12 cellular contexts compared by ENCODE assay signal in genomic region chr5:62791059-62791458, GRCh38.
A peak's percentile ranks its signal among the peaks of the same experiment; 100 is the strongest.
DNase-seq lines count a peak whose midpoint lies in the region; ATAC-seq and TF ChIP-seq lines count a peak whose summit lies in the region.
"Had no signal": no experiment of that assay in that cellular context is flagged by ENCODE, and none has a peak within 500 bp of the region (broad histone marks: within the 10 kb centered on the region; RNA-seq: fewer than 3 reads in every experiment).

No MANE protein-coding gene starts in this region.

- H3K4me3 ChIP-seq in AG10803 (ENCODE audit: low read length) = no peak overlapping the region
- H3K4me3 ChIP-seq in GM23248 = no peak overlapping the region
- H3K4me3 ChIP-seq in psoas muscle = no peak overlapping the region

- TF ChIP-seq CTCF in AG10803 (conservative IDR thresholded peaks at IDR 0.05; ENCODE audit: low read length) (peak; percentile 6; the same call in 1 of the 2 replicates), psoas muscle (IDR thresholded peaks at IDR 0.05) (no peak), mesothelial cell of epicardium (IDR thresholded peaks at IDR 0.05; ENCODE audit: unreplicated experiment) (no peak)

- H3K9ac ChIP-seq in GM23248 = no peak overlapping the region

- H3K4me1 ChIP-seq in GM23248 (ENCODE audit: insufficient read depth) (no peaks in the 10 kb centered on the region), psoas muscle (no peaks in the 10 kb centered on the region)

- no peak overlapping the region for H3K27ac Mint-ChIP-seq in mesothelial cell of epicardium

- H3K27me3 Mint-ChIP-seq in mesothelial cell of epicardium (ENCODE audit: low read depth) = no peaks in the 10 kb centered on the region

- H3K9me3 ChIP-seq in GM23248 (ENCODE audit: low read depth) (no peaks in the 10 kb centered on the region), psoas muscle (no peaks in the 10 kb centered on the region)
- H3K9me3 ChIP-seq: neutrophil had no signal

- no peak overlapping the region for H3K27ac ChIP-seq in GM23248
- H3K27ac ChIP-seq in psoas muscle = no peak overlapping the region
- H3K27ac ChIP-seq: neutrophil had no signal

- H3K36me3 ChIP-seq in GM23248 (ENCODE audit: low read depth) (no peaks in the 10 kb centered on the region), psoas muscle (ENCODE audit: insufficient read depth in 1 of 2, low read depth in 1 of 2) (no peaks in the 10 kb centered on the region)
- H3K36me3 ChIP-seq: neutrophil had no signal

- no peaks in the 10 kb centered on the region for H3K4me1 Mint-ChIP-seq in mesothelial cell of epicardium

- no peaks in the 10 kb centered on the region for H3K9me2 ChIP-seq in GM23248 (ENCODE audit: insufficient read depth)

- H3K9me3 Mint-ChIP-seq in mesothelial cell of epicardium = no peaks in the 10 kb centered on the region

- 5 to 8% methylated on average over 2 of the region's 2 CpGs for WGBS in GM23248 (ENCODE audit: low coverage in 1 of 2, low lambda C conversion rate in 2 of 2, missing lambda C conversion rate in 2 of 2), 2 experiments
- 59 to 63% (median 61%) methylated on average over 2 of the region's 2 CpGs for WGBS in psoas muscle, 3 donors

- H3K79me2 ChIP-seq in GM23248 (ENCODE audit: insufficient read depth) = no peaks in the 10 kb centered on the region

- H3K36me3 Mint-ChIP-seq in mesothelial cell of epicardium = no peaks in the 10 kb centered on the region

- H3K4me2 ChIP-seq in GM23248 (ENCODE audit: unreplicated experiment) = no peak overlapping the region

- no peaks in the 10 kb centered on the region for H3F3A ChIP-seq in GM23248 (ENCODE audit: insufficient read depth)

- H3K27me3 ChIP-seq in GM23248 (replicated peaks; ENCODE audit: insufficient read depth) = no peaks in the 10 kb centered on the region
- no peaks in the 10 kb centered on the region for H3K27me3 ChIP-seq in psoas muscle (ENCODE audit: insufficient read depth in 3 of 3, low read length in 2 of 3)

- DNase-seq in AG10803 (ENCODE audit: low read depth) = no peak
- DNase-seq in GM23248 = peak; percentile 23
- DNase-seq in RKO (ENCODE audit: low spot score) = peak; percentile 49
- DNase-seq in glomerular visceral epithelial cell (ENCODE audit: extremely low spot score) = peak; percentile 36
- DNase-seq in T-helper 1 cell = no peak
- DNase-seq in A172 (ENCODE audit: low spot score) = no peak
- no peak for DNase-seq in psoas muscle
- DNase-seq in mesothelial cell of epicardium (ENCODE audit: low spot score in 2 of 2, unreplicated experiment in 2 of 2) = no peak
- DNase-seq: activated CD4-positive, alpha-beta T cell treated with anti-CD3 and anti-CD28 coated beads, Interleukin-2, amount 50 U/mL, for 48 hours; glutamatergic neuron; NCI-H226 had no signal

- intact Hi-C loops in psoas muscle (cut with DNase I) = no loop called here

- H4K20me1 ChIP-seq in GM23248 (ENCODE audit: insufficient read depth) = no peaks in the 10 kb centered on the region

- ATAC-seq in psoas muscle = no peak

- in situ Hi-C loops in GM23248 (cut with MboI) = no loop called here

- H3K4me3 Mint-ChIP-seq in mesothelial cell of epicardium = no peak overlapping the region

- no peak overlapping the region for H2AFZ ChIP-seq in GM23248

Comparison
In these comparisons a context has a peak if more than half of its experiments do, and no peak if none do; other contexts are left out.
1. DNase-seq: peak in GM23248 (single experiment), RKO (single experiment) and glomerular visceral epithelial cell (single experiment); none in AG10803 (single experiment), T-helper 1 cell (0 of 5), A172 (single experiment), psoas muscle (0 of 2) and mesothelial cell of epicardium (0 of 2).